Comparison of ENCODE assay signal across 23 cellular contexts in the genomic region with DNA sequence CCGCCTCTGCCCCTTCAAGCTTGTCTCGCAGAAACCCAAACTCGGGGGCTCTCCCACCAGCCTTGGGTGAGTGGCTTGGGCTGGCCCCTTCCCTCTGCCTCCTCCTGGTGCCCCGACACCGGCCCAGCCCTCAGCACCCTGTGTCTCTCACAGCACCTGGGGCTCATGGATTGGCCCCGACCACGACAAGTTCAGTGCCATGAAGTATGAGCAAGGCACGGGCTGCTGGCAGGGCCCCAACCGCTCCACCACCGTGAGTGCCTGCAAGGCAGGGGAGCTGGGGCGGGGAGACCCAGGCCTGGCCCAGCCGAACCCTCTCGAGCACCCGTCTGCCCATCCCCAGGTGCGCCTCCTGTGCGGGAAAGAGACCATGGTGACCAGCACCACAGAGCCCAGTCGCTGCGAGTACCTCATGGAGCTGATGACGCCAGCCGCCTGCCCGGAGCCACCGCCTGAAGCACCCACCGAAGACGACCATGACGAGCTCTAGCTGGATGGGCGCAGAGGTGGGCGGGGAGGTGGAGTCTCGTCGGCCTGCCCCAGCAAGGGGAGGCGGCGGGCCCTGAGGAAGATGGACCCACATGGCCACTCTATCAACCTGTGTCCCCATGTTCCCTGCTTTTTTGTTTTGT. TPM values are rescaled to one million over a fixed set of nuclear protein-coding genes. Genes with fewer than 3 reads are reported as not detected.
"Had no signal": no experiment of that assay in that cellular context is flagged by ENCODE, and none has a peak within 500 bp of the region (broad histone marks: within the 10 kb centered on the region; RNA-seq: fewer than 3 reads in every experiment).

No MANE protein-coding gene starts in this region.

- H3K4me1 ChIP-seq: ascending aorta, prostate gland had no signal

- H3K27ac Mint-ChIP-seq: activated CD4-positive, alpha-beta memory T cell treated with anti-CD3 and anti-CD28 coated beads, Interleukin-2, amount 10 ng/mL, durations not matched to agents 7 days and 5 days; activated CD8-positive, alpha-beta memory T cell treated with anti-CD3 and anti-CD28 coated beads, Interleukin-2, amount 10 ng/mL, durations not matched to agents 7 days and 5 days; activated naive CD4-positive, alpha-beta T cell treated with anti-CD3 and anti-CD28 coated beads for 36 hours; activated T-helper 2 cell treated with anti-CD3 and anti-CD28 coated beads, Interferon-gamma antibody, Interleukin-2, Interleukin-4, amounts not matched to agents 10 μg/mL and 5 μg/mL and 100 μg/mL, durations not matched to agents 14 hours and 24 hours and 36 hours; neural progenitor cell had no signal

- H3K9me3 Mint-ChIP-seq: activated CD4-positive, alpha-beta memory T cell treated with anti-CD3 and anti-CD28 coated beads, Interleukin-2, amount 10 ng/mL, durations not matched to agents 7 days and 5 days; activated naive CD4-positive, alpha-beta T cell treated with anti-CD3 and anti-CD28 coated beads for 36 hours; activated T-helper 2 cell treated with anti-CD3 and anti-CD28 coated beads, Interferon-gamma antibody, Interleukin-2, Interleukin-4, amounts not matched to agents 10 μg/mL and 5 μg/mL and 100 μg/mL, durations not matched to agents 14 hours and 24 hours and 36 hours; neural progenitor cell had no signal

- H3K4me3 ChIP-seq: ascending aorta, coronary artery, neural progenitor cell, prostate gland, right atrium auricular region, thoracic aorta, upper lobe of left lung had no signal

- H3K27ac ChIP-seq: ascending aorta, coronary artery, neural progenitor cell, prostate gland, right atrium auricular region, thoracic aorta, upper lobe of left lung had no signal

- ATAC-seq: activated CD8-positive, alpha-beta memory T cell treated with anti-CD3 and anti-CD28 coated beads, Interleukin-2, amount 10 ng/mL, durations not matched to agents 7 days and 5 days; left ventricle myocardium superior; stimulated activated naive CD8-positive, alpha-beta T cell treated with anti-CD3 and anti-CD28 coated beads, Interleukin-15, Interleukin-2, amounts not matched to agents 100 U/mL and 50 U/mL, for 24 hours had no signal

- H3K27me3 Mint-ChIP-seq: activated CD4-positive, alpha-beta memory T cell treated with anti-CD3 and anti-CD28 coated beads, Interleukin-2, amount 10 ng/mL, durations not matched to agents 7 days and 5 days; activated CD8-positive, alpha-beta memory T cell treated with anti-CD3 and anti-CD28 coated beads, Interleukin-2, amount 10 ng/mL, durations not matched to agents 7 days and 5 days had no signal

- H3K9ac ChIP-seq: neural progenitor cell had no signal

- H2AFZ ChIP-seq: neural progenitor cell had no signal

- DNase-seq: activated CD4-positive, alpha-beta memory T cell treated with anti-CD3 and anti-CD28 coated beads, Interleukin-2, amount 10 ng/mL, durations not matched to agents 7 days and 5 days; activated CD4-positive, alpha-beta T cell treated with anti-CD3 and anti-CD28 coated beads for 48 hours; activated CD4-positive, CD25-positive, alpha-beta regulatory T cell; activated CD8-positive, alpha-beta memory T cell treated with anti-CD3 and anti-CD28 coated beads, Interleukin-2, amount 10 ng/mL, durations not matched to agents 7 days and 5 days; activated naive CD4-positive, alpha-beta T cell treated with anti-CD3 and anti-CD28 coated beads for 36 hours; kidney glomerular epithelial cell; left ventricle myocardium superior; stimulated activated CD4-positive, alpha-beta T cell treated with anti-CD3 and anti-CD28 coated beads, Interleukin-2, amount 100 ng/mL, for 24 hours; stimulated activated naive CD8-positive, alpha-beta T cell treated with anti-CD3 and anti-CD28 coated beads, Interleukin-15, Interleukin-2, amounts not matched to agents 100 U/mL and 50 U/mL, for 24 hours; T1000 had no signal

- H3K4me2 ChIP-seq: neural progenitor cell had no signal

- H3K4me3 Mint-ChIP-seq: activated CD4-positive, alpha-beta memory T cell treated with anti-CD3 and anti-CD28 coated beads, Interleukin-2, amount 10 ng/mL, durations not matched to agents 7 days and 5 days; activated CD8-positive, alpha-beta memory T cell treated with anti-CD3 and anti-CD28 coated beads, Interleukin-2, amount 10 ng/mL, durations not matched to agents 7 days and 5 days; activated naive CD4-positive, alpha-beta T cell treated with anti-CD3 and anti-CD28 coated beads for 36 hours; neural progenitor cell had no signal

- H3K27me3 ChIP-seq: ascending aorta, neural progenitor cell, right atrium auricular region, upper lobe of left lung had no signal

- H3K9me3 ChIP-seq: ascending aorta, prostate gland, right atrium auricular region, thoracic aorta, upper lobe of left lung had no signal

- H3K36me3 ChIP-seq: neural progenitor cell had no signal

- H3K4me1 Mint-ChIP-seq: activated CD4-positive, alpha-beta memory T cell treated with anti-CD3 and anti-CD28 coated beads, Interleukin-2, amount 10 ng/mL, durations not matched to agents 7 days and 5 days; activated CD8-positive, alpha-beta memory T cell treated with anti-CD3 and anti-CD28 coated beads, Interleukin-2, amount 10 ng/mL, durations not matched to agents 7 days and 5 days had no signal

RNA-seq across cellular contexts. Expression of a gene that starts 14.1 kb away (rescaled TPM):
- total RNA-seq: activated CD4-positive, alpha-beta memory T cell treated with anti-CD3 and anti-CD28 coated beads, Interleukin-2, amount 10 ng/mL, durations not matched to agents 7 days and 5 days; ascending aorta; osteocyte; skeletal muscle tissue; T-helper 1 cell treated with Interleukin-12 subunit alpha and Interleukin-12 subunit beta and Interleukin-4 antibody, amounts not matched to agents 30 ng/mL and 1 ng/mL, for 36 hours had no signal

RNA-seq across cellular contexts. Expression of a gene that starts 29.9 kb away (rescaled TPM):
- total RNA-seq: activated CD4-positive, alpha-beta memory T cell treated with anti-CD3 and anti-CD28 coated beads, Interleukin-2, amount 10 ng/mL, durations not matched to agents 7 days and 5 days; activated CD8-positive, alpha-beta memory T cell treated with anti-CD3 and anti-CD28 coated beads, Interleukin-2, amount 10 ng/mL, durations not matched to agents 7 days and 5 days; activated naive CD4-positive, alpha-beta T cell treated with anti-CD3 and anti-CD28 coated beads for 36 hours; activated T-helper 2 cell treated with anti-CD3 and anti-CD28 coated beads, Interferon-gamma antibody, Interleukin-2, Interleukin-4, amounts not matched to agents 10 μg/mL and 5 μg/mL and 100 μg/mL, durations not matched to agents 14 hours and 24 hours and 36 hours; skeletal muscle tissue; T-helper 1 cell treated with Interleukin-12 subunit alpha and Interleukin-12 subunit beta and Interleukin-4 antibody, amounts not matched to agents 30 ng/mL and 1 ng/mL, for 36 hours had no signal

RNA-seq across cellular contexts. Expression of a gene that starts 31.8 kb away (rescaled TPM):
- total RNA-seq: activated CD4-positive, alpha-beta memory T cell treated with anti-CD3 and anti-CD28 coated beads, Interleukin-2, amount 10 ng/mL, durations not matched to agents 7 days and 5 days; activated CD8-positive, alpha-beta memory T cell treated with anti-CD3 and anti-CD28 coated beads, Interleukin-2, amount 10 ng/mL, durations not matched to agents 7 days and 5 days; activated naive CD4-positive, alpha-beta T cell treated with anti-CD3 and anti-CD28 coated beads for 36 hours; ascending aorta; myocyte; osteocyte; right atrium auricular region; skeletal muscle tissue; T-helper 1 cell treated with Interleukin-12 subunit alpha and Interleukin-12 subunit beta and Interleukin-4 antibody, amounts not matched to agents 30 ng/mL and 1 ng/mL, for 36 hours; thoracic aorta had no signal
- polyA plus RNA-seq: esophagus had no signal
